Comparison of ENCODE assay signal across 14 cellular contexts in genomic region chr7:113142385-113143119, GRCh38. TPM values are rescaled to one million over a fixed set of nuclear protein-coding genes. Genes with fewer than 3 reads are reported as not detected.
DNase-seq lines count a peak whose midpoint lies in the region; ATAC-seq, FAIRE-seq and TF ChIP-seq lines count a peak whose summit lies in the region.
"Had no signal": no experiment of that assay in that cellular context is flagged by ENCODE, and none has a peak within 500 bp of the region (broad histone marks: within the 10 kb centered on the region; RNA-seq: fewer than 3 reads in every experiment).

No MANE protein-coding gene starts in this region.

- WGBS in sigmoid colon, 2 donors, result 58 to 66% methylated on average over 5 of the region's 5 CpGs

- H3K9me3 ChIP-seq in OCI-LY7 (ENCODE audit: low read length) (no peaks in the 10 kb centered on the region), sigmoid colon (no peaks in the 10 kb centered on the region)
- H3K9me3 ChIP-seq: breast epithelium had no signal

- POLR2A ChIA-PET in OCI-LY7 (lab: Charles Lee) (interaction anchor here (1.0 to 4.9 kb wide), 8 partner anchors 12 to 204 kb away, joined by 3 to 47 read pairs (median 10); partner anchors contain the start of gene SMIM30), WTC11 (lab: Charles Lee) (interaction anchor here (0.5 kb wide), 1 partner anchor 1390 kb away, joined by 4 read pairs; no protein-coding TSS in a partner anchor)

- peak overlapping the region; percentile 11 for H3K4me3 ChIP-seq in OCI-LY7 (ENCODE audit: low read depth, low read length, poor library complexity, severe bottlenecking)
- H3K4me3 ChIP-seq in sigmoid colon, result no peak overlapping the region
- H3K4me3 ChIP-seq: breast epithelium had no signal

- no peak overlapping the region for H3K27ac Mint-ChIP-seq in WTC11
- H3K27ac Mint-ChIP-seq: memory B cell had no signal

- peak; percentile 76 for ATAC-seq in GM21390 (IDR thresholded peaks at IDR 0.05; ENCODE audit: unreplicated experiment)
- peak; percentile 57 for ATAC-seq in HG03135 (IDR thresholded peaks at IDR 0.05; ENCODE audit: unreplicated experiment)
- ATAC-seq in sciatic nerve, result no peak
- ATAC-seq in WTC11, result no peak
- ATAC-seq: foreskin keratinocyte, Panc1 had no signal

- FAIRE-seq in GM12891 (lab: Jason Lieb, UNC), result peak; percentile 69

- H3K4me1 ChIP-seq in OCI-LY7 (ENCODE audit: insufficient read depth, low read length, poor library complexity, severe bottlenecking) (peaks cover 53% of the 10 kb centered on the region), sigmoid colon (no peaks in the 10 kb centered on the region)
- H3K4me1 ChIP-seq: breast epithelium, foreskin keratinocyte had no signal

- H3K36me3 ChIP-seq in OCI-LY7 (ENCODE audit: insufficient read depth, low read length), result no peaks in the 10 kb centered on the region
- no peaks in the 10 kb centered on the region for H3K36me3 ChIP-seq in sigmoid colon
- H3K36me3 ChIP-seq: breast epithelium had no signal

- DNase-seq in GM12891 (ENCODE audit: insufficient read length, low spot score) (no peak), OCI-LY7 (ENCODE audit: low spot score) (peak; percentile 85), sigmoid colon (no peak), sciatic nerve (ENCODE audit: low spot score) (no peak), WTC11 (ENCODE audit: low spot score) (no peak)
- DNase-seq in activated CD4-positive, alpha-beta T cell treated with anti-CD3 and anti-CD28 coated beads for 1 hour, result no peak
- DNase-seq: foreskin keratinocyte, IMR-90 had no signal

- no peaks in the 10 kb centered on the region for H3K27me3 Mint-ChIP-seq in WTC11 (ENCODE audit: low read depth)

- peak overlapping the region; percentile 68 for H3K4me2 ChIP-seq in OCI-LY7 (ENCODE audit: low read length)

- H2AFZ ChIP-seq in OCI-LY7 (ENCODE audit: low read length), result peak overlapping the region; percentile 90

- peak overlapping the region; percentile 95 for H3K27ac ChIP-seq in OCI-LY7 (ENCODE audit: low read depth, low read length, poor library complexity, severe bottlenecking)
- no peak overlapping the region for H3K27ac ChIP-seq in sigmoid colon
- H3K27ac ChIP-seq: breast epithelium, foreskin keratinocyte had no signal

- TF ChIP-seq POLR2A in GM12891 (IDR thresholded peaks at IDR 0.05; ENCODE audit: low read depth, low read length) (no peak), sigmoid colon (IDR thresholded peaks at IDR 0.05) (no peak)

- CTCF ChIA-PET in OCI-LY7 (lab: Charles Lee; ENCODE audit: unreplicated experiment) (no interaction called here), WTC11 (lab: Charles Lee) (no interaction called here)

- TF ChIP-seq CTCF in OCI-LY7 (conservative IDR thresholded peaks at IDR 0.05; ENCODE audit: low read length) (no peak), sigmoid colon (IDR thresholded peaks at IDR 0.05) (no peak), WTC11 (IDR thresholded peaks at IDR 0.05) (no peak)

- H3K4me1 Mint-ChIP-seq in WTC11, result peaks cover 12% of the 10 kb centered on the region

- no peak for TF ChIP-seq EP300 in sigmoid colon (IDR thresholded peaks at IDR 0.05)

- TSS peak; percentile 97 for BruUV-seq in OCI-LY7 (replicated peaks; lab: Mats Ljungman, UMichigan)

- H3K9me2 ChIP-seq in OCI-LY7 (ENCODE audit: insufficient read depth, low read length), result no peaks in the 10 kb centered on the region

- H3K79me2 ChIP-seq in OCI-LY7 (ENCODE audit: insufficient read depth, low read depth, low read length), result no peaks in the 10 kb centered on the region

- H4K20me1 ChIP-seq in OCI-LY7 (ENCODE audit: insufficient read depth, low read length), result no peaks in the 10 kb centered on the region

- intact Hi-C loops in OCI-LY7 (cut with micrococcal nuclease; ENCODE audit: unreplicated experiment), result loop anchor here (1.0 to 10.0 kb wide), 4 partner anchors 24 to 688 kb away; partner anchors contain the start of genes IFRD1 and SMIM30
- intact Hi-C loops in sigmoid colon (cut with DNase I), result no loop called here
- intact Hi-C loops in sciatic nerve (cut with DNase I), result no loop called here

- no peaks in the 10 kb centered on the region for H3K27me3 ChIP-seq in sigmoid colon
- H3K27me3 ChIP-seq: breast epithelium had no signal

- no peaks in the 10 kb centered on the region for H3K9me3 Mint-ChIP-seq in WTC11
- H3K9me3 Mint-ChIP-seq: memory B cell had no signal

- H3K36me3 Mint-ChIP-seq in WTC11, result no peaks in the 10 kb centered on the region
- H3K36me3 Mint-ChIP-seq: memory B cell had no signal

- H3K4me3 Mint-ChIP-seq in WTC11, result no peak overlapping the region
- H3K4me3 Mint-ChIP-seq: memory B cell had no signal

TF ChIP-seq in GM12891, 5 proteins besides CTCF, POLR2A, EP300 and RAD21:
- no peak for TF ChIP-seq TAF1 (IDR thresholded peaks at IDR 0.05; ENCODE audit: low read depth, low read length)
- peak; percentile 99 for TF ChIP-seq SPI1 (IDR thresholded peaks at IDR 0.05; ENCODE audit: low read depth, low read length)
TF ChIP-seq in GM12891: peak in this region for 1.

TF ChIP-seq in WTC11, 78 proteins besides CTCF, POLR2A, EP300 and RAD21:
- TF ChIP-seq PREB (CRISPR knock-in tag; IDR thresholded peaks at IDR 0.05; ENCODE audit: borderline replicate concordance) (no peak), RORB (CRISPR knock-in tag; IDR thresholded peaks at IDR 0.05) (no peak), MLX (CRISPR knock-in tag; IDR thresholded peaks at IDR 0.05) (no peak), NFE2L1 (CRISPR knock-in tag; IDR thresholded peaks at IDR 0.05) (no peak)

RNA-seq across cellular contexts. Expression of gene SMIM30, which starts 24.2 kb away (rescaled TPM):
- polyA plus RNA-seq in GM12891 (2012; ENCODE audit: low read depth, missing spikeins), result 43.7 TPM
- total RNA-seq in OCI-LY7 (2014; rRNA removed; shearing (Covaris generic)), result 45.5 and 55.1 TPM in 2 replicates
- total RNA-seq in OCI-LY7 (2022) (43.3 and 48.7 TPM in 2 replicates), sigmoid colon (10 to 100 TPM; 46.2 to 79.0 (median 57.7) TPM), sciatic nerve (29.6 TPM), WTC11 (2021) (44.8 to 47.9 TPM (median 47.2 TPM) in 3 replicates)
- polyA plus RNA-seq in sigmoid colon, result 10 to 100 TPM; 37.0 to 76.1 (median 54.1) TPM

RNA-seq across cellular contexts. Expression of gene GPR85, which starts 55.9 kb away (rescaled TPM):
- 0.06 TPM for polyA plus RNA-seq in GM12891 (2012; ENCODE audit: low read depth, missing spikeins)
- total RNA-seq in OCI-LY7 (2014; rRNA removed; shearing (Covaris generic)), result not detected in 2 replicates
- total RNA-seq in OCI-LY7 (2022), result not detected in 2 replicates
- total RNA-seq in sigmoid colon, result 1 to 10 TPM in 2 of 4 donors, under 1 TPM in 2; 0.16 to 6.1 (median 0.67) TPM
- polyA plus RNA-seq in sigmoid colon, result under 1 TPM in 2 of 3 donors, not detected in 1; 0.41 to 0.46 TPM
- total RNA-seq in sciatic nerve, result 1.6 TPM
- 0.09 to 0.34 TPM (median 0.09 TPM) in 3 replicates for total RNA-seq in WTC11 (2021)
- total RNA-seq: activated CD8-positive, alpha-beta memory T cell treated with anti-CD3 and anti-CD28 coated beads for 36 hours had no signal

Comparison
In these comparisons a context has a peak if more than half of its experiments do, and no peak if none do; other contexts are left out.
1. ATAC-seq: peak in GM21390 (single experiment) and HG03135 (single experiment); none in sciatic nerve (single experiment) and WTC11 (single experiment).